In genomic region chrX:136806891-136807410, GRCh38 we compare ENCODE assay signal across 18 cellular contexts.
"Had no signal": no experiment of that assay in that cellular context is flagged by ENCODE, and none has a peak within 500 bp of the region (broad histone marks: within the 10 kb centered on the region; RNA-seq: fewer than 3 reads in every experiment).

No MANE protein-coding gene starts in this region.

- H3K4me3 ChIP-seq: body of pancreas, left ventricle myocardium inferior, ovary, psoas muscle, suprapubic skin, tibial nerve had no signal

- H3K9me3 ChIP-seq: body of pancreas, left ventricle myocardium inferior, neutrophil, ovary, psoas muscle, suprapubic skin, tibial nerve had no signal

- DNase-seq: activated CD4-positive, alpha-beta T cell treated with anti-CD3 and anti-CD28 coated beads, Interleukin-2, amount 10 ng/mL, durations not matched to agents 24 days and 14 days; activated CD8-positive, alpha-beta T cell treated with anti-CD3 and anti-CD28 coated beads, Interleukin-2, amount 10 ng/mL, durations not matched to agents 7 days and 5 days; activated gamma-delta T cell; activated naive CD4-positive, alpha-beta T cell treated with anti-CD3 and anti-CD28 coated beads, Interleukin-2, amount 50 U/mL, for 16 hours; activated naive CD8-positive, alpha-beta T cell treated with anti-CD3 and anti-CD28 coated beads, Interleukin-2, amount 50 U/mL, for 24 hours; body of pancreas; kidney glomerular epithelial cell; left ventricle myocardium inferior; ovary; psoas muscle; right cardiac atrium; stimulated activated CD4-positive, alpha-beta T cell treated with anti-CD3 and anti-CD28 coated beads, Interleukin-12 subunit alpha, Interleukin-12 subunit beta, amount 100 ng/mL, for 4 hours; stimulated activated naive CD8-positive, alpha-beta T cell treated with anti-CD3 and anti-CD28 coated beads, Interleukin-15, amount 100 ng/mL, for 72 hours had no signal

- H3K27ac ChIP-seq: body of pancreas, epithelial cell of prostate, left ventricle myocardium inferior, neutrophil, ovary, psoas muscle, suprapubic skin, tibial nerve, VCaP had no signal

- H3K36me3 ChIP-seq: neutrophil, ovary, suprapubic skin, tibial nerve had no signal

- H3K4me1 ChIP-seq: body of pancreas, left ventricle myocardium inferior, psoas muscle, suprapubic skin, tibial nerve had no signal

- H3K27me3 ChIP-seq: body of pancreas, neutrophil, ovary, suprapubic skin, tibial nerve had no signal
